In genomic region chr12:98896938-98897337, GRCh38 we compare ENCODE assay signal across 17 cellular contexts.
DNase-seq lines count a peak whose midpoint lies in the region; ATAC-seq and TF ChIP-seq lines count a peak whose summit lies in the region.
"Had no signal": no experiment of that assay in that cellular context is flagged by ENCODE, and none has a peak within 500 bp of the region (broad histone marks: within the 10 kb centered on the region; RNA-seq: fewer than 3 reads in every experiment).

No MANE protein-coding gene starts in this region.

- no peak overlapping the region for H3K4me3 Mint-ChIP-seq in activated T-cell treated with anti-CD3 and anti-CD28 coated beads, Interleukin-2, amount 50 U/mL, for 4 hours
- H3K4me3 Mint-ChIP-seq: activated CD4-positive, alpha-beta T cell treated with anti-CD3 and anti-CD28 coated beads, Interleukin-2, amount 10 ng/mL, durations not matched to agents 7 days and 5 days had no signal

- H3K36me3 ChIP-seq in H7 (replicated peaks; ENCODE audit: control insufficient read depth, insufficient read depth, low read length) (no peaks in the 10 kb centered on the region), Peyer's patch (no peaks in the 10 kb centered on the region)
- H3K36me3 ChIP-seq: gastroesophageal sphincter had no signal

- H3K4me1 ChIP-seq in Peyer's patch, result peaks cover 0 to 5% (median 0%) of the 10 kb centered on the region in 4 donors

- in situ Hi-C loops in astrocyte of the cerebellum (cut with HindIII; ENCODE audit: low sequenced_read_pairs), result no loop called here

- H3K4me3 ChIP-seq in H7 (ENCODE audit: insufficient read depth, low read depth, low read length), result no peak overlapping the region
- no peak overlapping the region for H3K4me3 ChIP-seq in astrocyte of the cerebellum (ENCODE audit: low read depth, low read length)
- H3K4me3 ChIP-seq in Peyer's patch, result no peak overlapping the region
- H3K4me3 ChIP-seq: gastroesophageal sphincter, lung had no signal

- peaks cover 46% of the 10 kb centered on the region for H3K27me3 ChIP-seq in H7 (ENCODE audit: control insufficient read depth, insufficient read depth, low read length)
- no peaks in the 10 kb centered on the region for H3K27me3 ChIP-seq in Peyer's patch

- TF ChIP-seq CTCF in astrocyte of the cerebellum (IDR thresholded peaks at IDR 0.05; ENCODE audit: low read depth, low read length, missing control alignments), result no peak
- TF ChIP-seq CTCF in Peyer's patch (IDR thresholded peaks at IDR 0.05), result no peak

- H3K27ac ChIP-seq in Peyer's patch, result no peak overlapping the region
- H3K27ac ChIP-seq: gastroesophageal sphincter had no signal

- no peak for TF ChIP-seq POLR2A in Peyer's patch (IDR thresholded peaks at IDR 0.05)

- DNase-seq in A172 (ENCODE audit: low spot score) (peak; percentile 26), H7 (peak; percentile 50), astrocyte of the cerebellum (ENCODE audit: low read depth) (peak; percentile 31), iPS-NIHi7 (ENCODE audit: extremely low spot score) (peak; percentile 42), KG1 (lab: John Stamatoyannopoulos, UW) (no peak), Peyer's patch (no peak)
- DNase-seq in activated CD4-positive, CD25-positive, alpha-beta regulatory T cell treated with anti-CD3 and anti-CD28 coated beads, Interleukin-2, amount 50 U/mL, for 72 hours, result no peak
- DNase-seq in activated T-cell treated with anti-CD3 and anti-CD28 coated beads, Interleukin-2, amount 50 U/mL, for 4 hours, result no peak
- DNase-seq: activated CD4-positive, alpha-beta T cell treated with anti-CD3 and anti-CD28 coated beads, Interleukin-2, amount 10 ng/mL, durations not matched to agents 7 days and 5 days; caudate nucleus; NCI-H2029 treated with DMSO at 0.1 percent for 48 hours; NCI-H524; right cardiac atrium; T1000 had no signal

- H3K9me3 ChIP-seq in Peyer's patch, result no peaks in the 10 kb centered on the region
- H3K9me3 ChIP-seq: gastroesophageal sphincter had no signal

- H3K36me3 Mint-ChIP-seq in activated T-cell treated with anti-CD3 and anti-CD28 coated beads, Interleukin-2, amount 50 U/mL, for 4 hours (ENCODE audit: insufficient read depth), result no peaks in the 10 kb centered on the region

- no peaks in the 10 kb centered on the region for H3K4me1 Mint-ChIP-seq in activated T-cell treated with anti-CD3 and anti-CD28 coated beads, Interleukin-2, amount 50 U/mL, for 4 hours (ENCODE audit: low read depth)
- H3K4me1 Mint-ChIP-seq: activated CD4-positive, alpha-beta T cell treated with anti-CD3 and anti-CD28 coated beads, Interleukin-2, amount 10 ng/mL, durations not matched to agents 7 days and 5 days had no signal

- ATAC-seq in activated T-cell treated with anti-CD3 and anti-CD28 coated beads, Interleukin-2, amount 50 U/mL, for 4 hours, result no peak
- ATAC-seq: activated naive CD4-positive, alpha-beta T cell treated with anti-CD3 and anti-CD28 coated beads, Interleukin-2, amount 50 U/mL, for 72 hours; gastroesophageal sphincter; right cardiac atrium had no signal

- H3K27me3 Mint-ChIP-seq in activated T-cell treated with anti-CD3 and anti-CD28 coated beads, Interleukin-2, amount 50 U/mL, for 4 hours (ENCODE audit: low read depth), result peaks cover 44% of the 10 kb centered on the region

- no peaks in the 10 kb centered on the region for H3K9me3 Mint-ChIP-seq in activated T-cell treated with anti-CD3 and anti-CD28 coated beads, Interleukin-2, amount 50 U/mL, for 4 hours
- H3K9me3 Mint-ChIP-seq: activated CD4-positive, alpha-beta T cell treated with anti-CD3 and anti-CD28 coated beads, Interleukin-2, amount 10 ng/mL, durations not matched to agents 7 days and 5 days had no signal

Comparison
In these comparisons a context has a peak if more than half of its experiments do, and no peak if none do; other contexts are left out.
1. DNase-seq: peak in A172 (single experiment), H7 (single experiment), astrocyte of the cerebellum (single experiment) and iPS-NIHi7 (single experiment); none in activated CD4-positive, CD25-positive, alpha-beta regulatory T cell treated with anti-CD3 and anti-CD28 coated beads, Interleukin-2, amount 50 U/mL, for 72 hours (single experiment), activated T-cell treated with anti-CD3 and anti-CD28 coated beads, Interleukin-2, amount 50 U/mL, for 4 hours (single experiment), KG1 (single experiment) and Peyer's patch (0 of 3).